Comparison of ENCODE assay signal across 9 cellular contexts in genomic region chr12:59067068-59067467, GRCh38.
DNase-seq lines count a peak whose midpoint lies in the region; ATAC-seq, FAIRE-seq and TF ChIP-seq lines count a peak whose summit lies in the region.
"Had no signal": no experiment of that assay in that cellular context is flagged by ENCODE, and none has a peak within 500 bp of the region (broad histone marks: within the 10 kb centered on the region; RNA-seq: fewer than 3 reads in every experiment).

No MANE protein-coding gene starts in this region.

- no peaks in the 10 kb centered on the region for H3K36me3 ChIP-seq in adipocyte (ENCODE audit: control insufficient read depth, insufficient read depth, low read length, severe bottlenecking)

- H3K36me3 Mint-ChIP-seq in T-helper 2 cell treated with Interferon-gamma antibody and Interleukin-4, amounts not matched to agents 5 μg/mL and 100 μg/mL, for 36 hours (ENCODE audit: low read depth): no peaks in the 10 kb centered on the region
- H3K36me3 Mint-ChIP-seq: naive B cell had no signal

- no peak for FAIRE-seq in frontal cortex (lab: Jason Lieb, UNC)

- no peaks in the 10 kb centered on the region for H3K4me1 Mint-ChIP-seq in T-helper 2 cell treated with Interferon-gamma antibody and Interleukin-4, amounts not matched to agents 5 μg/mL and 100 μg/mL, for 36 hours (ENCODE audit: low read depth)
- H3K4me1 Mint-ChIP-seq: naive B cell had no signal

- no peaks in the 10 kb centered on the region for H3K9me3 Mint-ChIP-seq in T-helper 2 cell treated with Interferon-gamma antibody and Interleukin-4, amounts not matched to agents 5 μg/mL and 100 μg/mL, for 36 hours

- DNase-seq in AG10803 (ENCODE audit: low read depth) (peak; percentile 72), adipocyte (ENCODE audit: low read depth) (peak; percentile 68), islet precursor cell (peak; percentile 74), frontal cortex (ENCODE audit: low spot score in 2 of 2) (no peak)
- no peak for DNase-seq in T-helper 2 cell treated with Interferon-gamma antibody and Interleukin-4, amounts not matched to agents 5 μg/mL and 100 μg/mL, for 36 hours (ENCODE audit: low spot score)
- DNase-seq: naive B cell had no signal

- no peak overlapping the region for H3K4me3 ChIP-seq in AG10803 (ENCODE audit: low read length)
- H3K4me3 ChIP-seq in adipocyte (ENCODE audit: low read length): no peak overlapping the region

- H3K9me3 ChIP-seq in adipocyte (ENCODE audit: control insufficient read depth, low read length): no peaks in the 10 kb centered on the region

- ATAC-seq in HG02798 (IDR thresholded peaks at IDR 0.05; ENCODE audit: poor library complexity, unreplicated experiment): peak; percentile 44
- ATAC-seq in HG03175 (IDR thresholded peaks at IDR 0.05; ENCODE audit: unreplicated experiment): no peak
- no peak for ATAC-seq in HG03378 (IDR thresholded peaks at IDR 0.05; ENCODE audit: unreplicated experiment)

- H3K27me3 ChIP-seq in adipocyte (replicated peaks; ENCODE audit: control insufficient read depth, insufficient read depth, low read length): no peaks in the 10 kb centered on the region

- H3K4me3 Mint-ChIP-seq in T-helper 2 cell treated with Interferon-gamma antibody and Interleukin-4, amounts not matched to agents 5 μg/mL and 100 μg/mL, for 36 hours: no peak overlapping the region
- H3K4me3 Mint-ChIP-seq: naive B cell had no signal

- no peaks in the 10 kb centered on the region for H3K27me3 Mint-ChIP-seq in T-helper 2 cell treated with Interferon-gamma antibody and Interleukin-4, amounts not matched to agents 5 μg/mL and 100 μg/mL, for 36 hours (ENCODE audit: low read depth)
- H3K27me3 Mint-ChIP-seq: naive B cell had no signal

- H3K27ac Mint-ChIP-seq in T-helper 2 cell treated with Interferon-gamma antibody and Interleukin-4, amounts not matched to agents 5 μg/mL and 100 μg/mL, for 36 hours: no peak overlapping the region
- H3K27ac Mint-ChIP-seq: naive B cell had no signal

- H3K9ac ChIP-seq in adipocyte (ENCODE audit: low read length): no peak overlapping the region

- no peak for TF ChIP-seq CTCF in AG10803 (conservative IDR thresholded peaks at IDR 0.05; ENCODE audit: low read length)

- H3K4me1 ChIP-seq in adipocyte (ENCODE audit: control insufficient read depth, insufficient read depth, low read length): peaks cover 6% of the 10 kb centered on the region

Comparison
In these comparisons a context has a peak if more than half of its experiments do, and no peak if none do; other contexts are left out.
1. DNase-seq: peak in AG10803 (single experiment), adipocyte (single experiment) and islet precursor cell (single experiment); none in T-helper 2 cell treated with Interferon-gamma antibody and Interleukin-4, amounts not matched to agents 5 μg/mL and 100 μg/mL, for 36 hours (single experiment) and frontal cortex (0 of 2).